ENCODE assay signal across 1 cellular context in the genomic region with DNA sequence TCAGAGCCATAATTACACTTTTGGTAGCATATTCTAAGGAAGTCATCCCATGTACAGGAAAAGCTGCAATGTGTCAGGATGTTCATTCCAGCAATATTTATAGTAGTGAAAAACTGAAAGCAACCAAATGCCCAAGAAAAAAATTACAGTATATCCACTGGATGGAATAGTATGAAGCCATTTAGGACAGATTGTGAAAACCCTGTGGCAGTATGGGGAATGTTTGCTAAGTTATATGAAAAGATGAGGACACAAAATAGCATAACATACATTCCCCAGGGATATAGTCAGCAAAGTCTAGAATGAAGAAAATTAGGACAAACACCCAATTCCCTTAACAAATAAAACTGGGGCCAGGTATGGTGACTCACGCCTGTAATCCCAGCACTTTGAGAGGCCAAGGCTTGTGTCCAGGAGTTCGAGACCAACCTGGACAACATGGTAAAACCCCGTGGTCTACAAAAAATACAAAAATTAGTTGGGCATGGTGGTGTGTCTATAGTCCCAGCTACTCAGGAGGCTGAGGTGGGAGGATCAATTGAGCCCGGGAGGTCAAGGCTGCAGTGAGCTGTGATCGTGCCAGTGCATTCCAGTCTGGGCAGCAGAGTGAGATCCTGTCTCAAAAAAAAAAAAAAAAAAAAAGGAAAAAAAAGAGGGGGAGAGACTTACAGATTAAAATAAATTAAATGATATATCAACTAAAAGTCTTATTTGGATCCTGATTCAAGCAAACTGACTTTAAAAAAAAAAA.
TF ChIP-seq lines count a peak whose summit lies in the region.

No MANE protein-coding gene starts in this region.

TF ChIP-seq in GM23338, 12 proteins besides CTCF, POLR2A, EP300 and RAD21 (continued from another document):
- no peak for TF ChIP-seq ETS1 (IDR thresholded peaks at IDR 0.05)
- no peak for TF ChIP-seq ZNF114 (CRISPR knock-in tag; IDR thresholded peaks at IDR 0.05)
